Comparison of ENCODE assay signal across 9 cellular contexts in genomic region chr14:103023881-103024473, GRCh38. TPM values are rescaled to one million over a fixed set of nuclear protein-coding genes. Genes with fewer than 3 reads are reported as not detected.
DNase-seq lines count a peak whose midpoint lies in the region; ATAC-seq, FAIRE-seq and TF ChIP-seq lines count a peak whose summit lies in the region.
"Had no signal": no experiment of that assay in that cellular context is flagged by ENCODE, and none has a peak within 500 bp of the region (broad histone marks: within the 10 kb centered on the region; RNA-seq: fewer than 3 reads in every experiment).

No MANE protein-coding gene starts in this region.

- H3K36me3 ChIP-seq in ACC112 (ENCODE audit: insufficient read depth, low read length) (no peaks in the 10 kb centered on the region), PC-9 (ENCODE audit: low read depth) (no peaks in the 10 kb centered on the region), endothelial cell of umbilical vein (ENCODE audit: control insufficient read depth in 2 of 2, extremely low read depth in 1 of 2, insufficient read depth in 2 of 2, low read length in 2 of 2) (peaks cover 0 to 2% of the 10 kb centered on the region in 2 experiments), small intestine (ENCODE audit: control insufficient read depth in 2 of 2, insufficient read depth in 2 of 2, low read length in 2 of 2) (peaks cover 0 to 2% of the 10 kb centered on the region in 2 donors)

- peaks cover 4% of the 10 kb centered on the region; the same call in 1 of the 2 replicates for H4K20me1 ChIP-seq in PC-9 (ENCODE audit: insufficient read depth)
- no peaks in the 10 kb centered on the region for H4K20me1 ChIP-seq in endothelial cell of umbilical vein (replicated peaks; ENCODE audit: control insufficient read depth, extremely low read depth, insufficient read depth, low read length)

- DNase-seq in PC-9 = no peak
- DNase-seq in endothelial cell of umbilical vein (ENCODE audit: low read depth, low spot score) = peak; percentile 80
- peak; percentile 59 for DNase-seq in myocyte (ENCODE audit: low read depth)
- DNase-seq in SHP77 (lab: John Stamatoyannopoulos, UW) = no peak
- no peak for DNase-seq in HuH-7 (ENCODE audit: low spot score)
- no peak for DNase-seq in small intestine
- DNase-seq: activated CD8-positive, alpha-beta T cell treated with anti-CD3 and anti-CD28 coated beads for 36 hours had no signal

- no peaks in the 10 kb centered on the region for H3K27me3 ChIP-seq in ACC112 (ENCODE audit: insufficient read depth, low read length)
- H3K27me3 ChIP-seq in PC-9 (ENCODE audit: insufficient read depth, low read depth) = no peaks in the 10 kb centered on the region
- no peaks in the 10 kb centered on the region for H3K27me3 ChIP-seq in endothelial cell of umbilical vein (ENCODE audit: control insufficient read depth in 2 of 2, insufficient read depth in 2 of 2, low read length in 2 of 2)
- H3K27me3 ChIP-seq in small intestine (ENCODE audit: control insufficient read depth in 2 of 2, insufficient read depth in 2 of 2, low read length in 2 of 2) = no peaks in the 10 kb centered on the region

- H3K4me3 ChIP-seq in ACC112 (ENCODE audit: low read depth, low read length) (peak overlapping the region; percentile 62), PC-9 (no peak overlapping the region), endothelial cell of umbilical vein (replicated peaks in 1 of 3; ENCODE audit: insufficient read depth in 1 of 3, low read depth in 1 of 3, low read length in 3 of 3) (peak overlapping the region; percentile 10 to 61 (median 11)), small intestine (ENCODE audit: low read depth in 1 of 2, low read length in 2 of 2) (no peak overlapping the region)

- BruUV-seq in PC-9 (replicated peaks; lab: Mats Ljungman, UMichigan) (no TSS peak), endothelial cell of umbilical vein (replicated peaks; lab: Mats Ljungman, UMichigan) (TSS peak; percentile 97)

- H3K79me2 ChIP-seq in ACC112 (ENCODE audit: control insufficient read depth, insufficient read depth, low read length, unreplicated experiment) (peaks cover 92% of the 10 kb centered on the region), PC-9 (ENCODE audit: low read depth) (peaks cover 93% of the 10 kb centered on the region), endothelial cell of umbilical vein (ENCODE audit: control insufficient read depth, insufficient read depth, low read length) (peaks cover 89% of the 10 kb centered on the region)

- no peak for TF ChIP-seq CTCF in PC-9 (conservative IDR thresholded peaks at IDR 0.05)
- no peak for TF ChIP-seq CTCF in endothelial cell of umbilical vein (IDR thresholded peaks at IDR 0.05; ENCODE audit: extremely low read depth in 1 of 2, insufficient read depth in 1 of 2, low read depth in 1 of 2, low read length in 2 of 2)

- H3K9me1 ChIP-seq in endothelial cell of umbilical vein (replicated peaks; ENCODE audit: control insufficient read depth, extremely low read depth, insufficient read depth, low read length) = no peaks in the 10 kb centered on the region

- POLR2A ChIA-PET in PC-9 (lab: Charles Lee; ENCODE audit: unreplicated experiment) = no interaction called here
- POLR2A ChIA-PET in endothelial cell of umbilical vein (lab: Charles Lee) = interaction anchor here (0.6 to 1.1 kb wide), 2 partner anchors 9 to 15 kb away, joined by 3 to 4 read pairs; no protein-coding TSS in a partner anchor

- H3F3A ChIP-seq in PC-9 (ENCODE audit: insufficient read depth, low read depth) = peaks cover 55% of the 10 kb centered on the region

- TF ChIP-seq POLR2A in endothelial cell of umbilical vein (IDR thresholded peaks at IDR 0.05; ENCODE audit: low read depth, low read length) = no peak

- H3K4me1 ChIP-seq in ACC112 (ENCODE audit: control insufficient read depth, insufficient read depth, low read length, unreplicated experiment) = peaks cover 32% of the 10 kb centered on the region
- H3K4me1 ChIP-seq in PC-9 (replicated peaks; ENCODE audit: insufficient read depth) = peaks cover 63% of the 10 kb centered on the region
- H3K4me1 ChIP-seq in endothelial cell of umbilical vein (ENCODE audit: control insufficient read depth, extremely low read depth, insufficient read depth, low read length) = peaks cover 31% of the 10 kb centered on the region
- peaks cover 0 to 2% of the 10 kb centered on the region in 2 donors for H3K4me1 ChIP-seq in small intestine (ENCODE audit: control insufficient read depth in 2 of 2, insufficient read depth in 1 of 2, low read depth in 1 of 2, low read length in 1 of 2)

- WGBS in small intestine, 3 donors = 55 to 75% (median 74%) methylated on average over 15 of the region's 15 CpGs

- CTCF ChIA-PET in PC-9 (lab: Charles Lee) (interaction anchor here (0.6 kb wide), 1 partner anchor 190 kb away, joined by 17 read pairs; no protein-coding TSS in a partner anchor), endothelial cell of umbilical vein (lab: Charles Lee) (interaction anchor here (0.9 to 1.9 kb wide), 4 partner anchors 10 to 22 kb away, joined by 3 to 9 read pairs (median 4); no protein-coding TSS in a partner anchor)

- peak overlapping the region; percentile 92 for H2AFZ ChIP-seq in ACC112 (ENCODE audit: low read length, unreplicated experiment)
- H2AFZ ChIP-seq in PC-9 = no peak overlapping the region
- H2AFZ ChIP-seq in endothelial cell of umbilical vein (ENCODE audit: low read depth, low read length) = peak overlapping the region; percentile 58

- no peaks in the 10 kb centered on the region for H3K9me3 ChIP-seq in PC-9 (ENCODE audit: insufficient read depth, low read depth)
- H3K9me3 ChIP-seq in endothelial cell of umbilical vein (replicated peaks; ENCODE audit: control insufficient read depth, insufficient read depth, low read length) = no peaks in the 10 kb centered on the region
- H3K9me3 ChIP-seq in small intestine (ENCODE audit: control insufficient read depth, low read depth) = no peaks in the 10 kb centered on the region

- H3K9me2 ChIP-seq in PC-9 (ENCODE audit: insufficient read depth) = no peaks in the 10 kb centered on the region

- intact Hi-C loops in PC-9 (cut with micrococcal nuclease; ENCODE audit: unreplicated experiment) = no loop called here
- intact Hi-C loops in endothelial cell of umbilical vein (cut with micrococcal nuclease) = loop anchor here (1.0 to 2.0 kb wide), 2 partner anchors 13 to 32 kb away; no protein-coding TSS in a partner anchor

- FAIRE-seq in endothelial cell of umbilical vein (lab: Jason Lieb, UNC) = peak; percentile 88
- no peak for FAIRE-seq in small intestine (lab: Jason Lieb, UNC)

- H3K4me2 ChIP-seq in PC-9 = no peak overlapping the region
- peak overlapping the region; percentile 95 for H3K4me2 ChIP-seq in endothelial cell of umbilical vein (ENCODE audit: insufficient read depth, low read length)

- dilution Hi-C loops in endothelial cell of umbilical vein (cut with MboI; ENCODE audit: extremely low pct_ligation_motif_present, low sequenced_read_pairs) = no loop called here

- H3K9ac ChIP-seq in endothelial cell of umbilical vein (replicated peaks; ENCODE audit: extremely low read depth, insufficient read depth, low read length) = peak overlapping the region; percentile 77

- no peak for ATAC-seq in GM18517 (IDR thresholded peaks at IDR 0.05; ENCODE audit: unreplicated experiment)
- ATAC-seq: activated CD8-positive, alpha-beta T cell treated with anti-CD3 and anti-CD28 coated beads for 36 hours had no signal

- H3K27ac ChIP-seq in ACC112 (ENCODE audit: low read depth, low read length) (peak overlapping the region; percentile 90), PC-9 (peak overlapping the region; percentile 89), endothelial cell of umbilical vein (ENCODE audit: insufficient read depth, low read depth, low read length) (peak overlapping the region; percentile 96), small intestine (ENCODE audit: low read depth in 1 of 2, low read length in 1 of 2) (peak overlapping the region in 1 of 2 donors; percentile 92)

TF ChIP-seq in endothelial cell of umbilical vein, 7 proteins besides CTCF, POLR2A, EP300 and RAD21:
- TF ChIP-seq POLR2AphosphoS5 (IDR thresholded peaks at IDR 0.05; ENCODE audit: insufficient read depth, low read depth, low read length) (peak; percentile 69), FOS (IDR thresholded peaks at IDR 0.05; ENCODE audit: borderline replicate concordance, insufficient read depth, low read length) (peak; percentile 70), GATA2 (IDR thresholded peaks at IDR 0.05; ENCODE audit: insufficient read depth, insufficient read length, low read depth, low read length) (no peak), JUN (IDR thresholded peaks at IDR 0.05; ENCODE audit: borderline replicate concordance, insufficient read depth, insufficient read length, low read depth) (peak; percentile 39)

RNA-seq across cellular contexts. Expression of gene CDC42BPB, which starts 33.4 kb away (rescaled TPM):
- total RNA-seq in PC-9 (2021) (203 and 209 TPM in 2 replicates), endothelial cell of umbilical vein (131 and 136 TPM in 2 replicates), myocyte (63.4 and 64.0 TPM in 2 replicates)
- polyA plus RNA-seq in endothelial cell of umbilical vein (82.6 and 93.7 TPM in 2 replicates), small intestine (10 to 100 TPM; 29.2 to 48.3 (median 30.6) TPM)
- polyA plus RNA-seq in endothelial cell of umbilical vein (2011; cell fraction: cytosol; rRNA removed) = 91.3 and 93.3 TPM in 2 replicates
- 301 and 323 TPM in 2 replicates for polyA plus RNA-seq in endothelial cell of umbilical vein (2011; cell fraction: nucleus; rRNA removed)
- polyA plus RNA-seq in endothelial cell of umbilical vein (2012) = 81.5 and 92.0 TPM in 2 replicates
- 217 and 238 TPM in 2 replicates for polyA minus RNA-seq in endothelial cell of umbilical vein
- 43.9 TPM for polyA minus RNA-seq in endothelial cell of umbilical vein (2011; cell fraction: cytosol; rRNA and poly(A)+ RNA removed)
- 147 and 209 TPM in 2 replicates for polyA minus RNA-seq in endothelial cell of umbilical vein (2011; cell fraction: nucleus; rRNA and poly(A)+ RNA removed)
- polyA plus RNA-seq in myocyte (2012) = 80.6 TPM

Comparison
In these comparisons a context has a peak if more than half of its experiments do, and no peak if none do; other contexts are left out.
1. H3K4me3 ChIP-seq: peak in ACC112 (single experiment) and endothelial cell of umbilical vein (3 of 3); none in PC-9 (single experiment) and small intestine (0 of 2).
2. DNase-seq: peak in endothelial cell of umbilical vein (single experiment) and myocyte (single experiment); none in PC-9 (0 of 2), SHP77 (0 of 2), HuH-7 (single experiment) and small intestine (single experiment).